ENCODE assay signal across 8 cellular contexts in the genomic region with DNA sequence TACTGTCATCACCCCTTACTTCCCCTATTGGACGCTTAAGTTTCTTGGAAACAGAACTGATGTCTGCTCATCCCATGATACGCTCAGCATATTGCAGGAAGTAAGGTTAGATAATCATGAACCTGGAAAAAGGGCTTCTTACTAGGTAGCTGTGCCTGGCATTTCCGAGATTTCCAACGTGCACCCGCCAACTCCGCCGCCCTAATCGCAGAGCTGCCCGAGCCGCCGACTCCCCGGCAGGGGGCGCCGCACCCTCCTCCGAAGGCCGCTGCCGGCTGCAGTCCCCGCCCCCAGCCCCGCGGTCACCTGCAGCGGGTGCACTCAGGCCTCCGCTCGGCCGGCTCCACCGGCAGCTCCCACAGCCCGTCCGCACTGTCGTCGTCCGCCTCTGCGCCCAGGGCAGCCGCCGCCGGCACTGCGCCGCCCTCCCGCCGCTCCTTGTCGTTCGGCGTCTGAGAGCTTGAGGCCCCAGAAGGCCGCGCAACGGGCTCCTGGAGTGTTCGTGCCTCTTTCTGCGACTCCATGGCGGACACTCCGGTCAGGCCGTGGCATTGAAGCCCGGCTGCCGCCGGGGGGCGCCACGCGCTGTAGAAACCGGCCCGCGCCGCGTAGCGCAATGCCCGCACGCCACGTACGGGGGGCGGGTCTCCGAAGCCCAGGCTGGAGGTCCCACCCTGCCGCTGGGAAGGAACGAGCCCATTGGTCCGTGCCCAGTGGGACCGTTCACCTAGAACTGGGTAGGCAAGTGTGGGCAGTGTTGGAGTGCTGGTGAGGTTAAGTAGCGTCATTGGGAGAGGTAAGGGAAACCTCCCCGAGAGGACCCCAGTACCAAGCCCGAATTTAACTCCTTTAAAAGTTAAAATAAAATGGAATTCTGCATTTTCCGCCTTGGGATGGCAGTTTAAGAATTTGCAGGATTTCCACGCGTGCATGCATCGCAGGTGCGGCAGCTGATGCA. TPM values are rescaled to one million over a fixed set of nuclear protein-coding genes. Genes with fewer than 3 reads are reported as not detected.
A peak's percentile ranks its signal among the peaks of the same experiment; 100 is the strongest.
DNase-seq lines count a peak whose midpoint lies in the region; ATAC-seq, FAIRE-seq and TF ChIP-seq lines count a peak whose summit lies in the region.

A gene with protein sequence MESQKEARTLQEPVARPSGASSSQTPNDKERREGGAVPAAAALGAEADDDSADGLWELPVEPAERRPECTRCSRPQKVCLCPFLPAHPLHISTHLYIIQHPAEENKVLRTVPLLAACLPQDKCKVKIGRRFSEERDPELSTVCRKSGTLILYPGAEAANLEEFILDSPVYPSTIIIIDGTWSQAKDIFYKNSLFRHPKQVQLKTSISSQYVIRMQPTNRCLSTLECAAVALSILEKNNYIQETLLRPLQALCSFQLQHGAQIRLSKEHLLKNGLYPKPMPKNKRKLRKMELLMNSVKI (minus strand): TSS at position 560 of the 958 bp plus-strand sequence. CDS start 36 bp downstream, at position 524.

- no peaks in the 10 kb centered on the region for H3K9me1 ChIP-seq in keratinocyte (ENCODE audit: control insufficient read depth, extremely low read depth, insufficient read depth, low read length)

- H3K27me3 ChIP-seq in keratinocyte (ENCODE audit: control insufficient read depth, extremely low read depth, insufficient read depth, low read length): no peaks in the 10 kb centered on the region

- TF ChIP-seq CTCF in keratinocyte (optimal IDR thresholded peaks at IDR 0.05 in 1 of 3, IDR thresholded peaks at IDR 0.05 in 1 of 3, conservative IDR thresholded peaks at IDR 0.05 in 1 of 3; ENCODE audit: extremely low read depth in 1 of 3, insufficient read depth in 2 of 3, low read length in 3 of 3): peak; percentile 62 to 96 (median 80)

- dilution Hi-C loops in keratinocyte (cut with MboI; ENCODE audit: extremely low pct_ligation_motif_present, low sequenced_read_pairs): no loop called here

- peak; percentile 83 for FAIRE-seq in keratinocyte (lab: Jason Lieb, UNC)

- peak; percentile 92 for ATAC-seq in GM19035 (IDR thresholded peaks at IDR 0.05; ENCODE audit: unreplicated experiment)
- ATAC-seq in HG03342 (IDR thresholded peaks at IDR 0.05; ENCODE audit: unreplicated experiment): peak; percentile 96

- DNase-seq in Ammon's horn (ENCODE audit: low spot score) (peak; percentile 96), NCI-H345 (lab: John Stamatoyannopoulos, UW) (peak; percentile 95), cerebellar cortex (ENCODE audit: low spot score) (peak; percentile 95), keratinocyte (ENCODE audit: low read depth, low spot score) (peak; percentile 38)
- DNase-seq in activated CD4-positive, CD25-positive, alpha-beta regulatory T cell treated with anti-CD3 and anti-CD28 coated beads, Interleukin-2, amount 50 U/mL, for 16 hours (ENCODE audit: low read depth, low spot score): peak; percentile 73
- peak; percentile 86 to 90 (median 89) for DNase-seq in stimulated activated CD4-positive, alpha-beta T cell treated with anti-CD3 and anti-CD28 coated beads, Interleukin-12 subunit alpha, Interleukin-12 subunit beta, amount 100 ng/mL, for 48 hours (ENCODE audit: low read depth in 2 of 3, low spot score in 1 of 3)

- peak within 1 kb of the TSS; percentile 79 for H3K4me2 ChIP-seq in keratinocyte (ENCODE audit: control insufficient read depth, extremely low read depth, insufficient read depth, low read depth, low read length)

- no peaks in the 10 kb centered on the region for H3K9me3 ChIP-seq in keratinocyte (ENCODE audit: control insufficient read depth, low read depth, low read length)

- peak within 1 kb of the TSS; percentile 91 for H2AFZ ChIP-seq in keratinocyte (ENCODE audit: control insufficient read depth, low read length)

- H3K27ac ChIP-seq in keratinocyte (ENCODE audit: control insufficient read depth, insufficient read depth, low read length): peak within 1 kb of the TSS; percentile 58

- peak within 1 kb of the TSS; percentile 62 to 70 (median 69) for H3K4me3 ChIP-seq in keratinocyte (ENCODE audit: control insufficient read depth in 2 of 3, extremely low read depth in 1 of 3, insufficient read depth in 2 of 3, low read depth in 1 of 3, low read length in 3 of 3)

- H3K9ac ChIP-seq in keratinocyte (ENCODE audit: control insufficient read depth, extremely low read depth, insufficient read depth, low read length): peak within 1 kb of the TSS; percentile 68

- no peaks in the 10 kb centered on the region for H3K79me2 ChIP-seq in keratinocyte (ENCODE audit: control insufficient read depth, insufficient read depth, low read length)

- H3K4me1 ChIP-seq in keratinocyte (ENCODE audit: control insufficient read depth, extremely low read depth, insufficient read depth, low read length): peaks cover 28% of the 10 kb centered on the region

- no peaks in the 10 kb centered on the region for H4K20me1 ChIP-seq in keratinocyte (ENCODE audit: control insufficient read depth, extremely low read depth, insufficient read depth, low read length)

- no peaks in the 10 kb centered on the region for H3K36me3 ChIP-seq in keratinocyte (ENCODE audit: control insufficient read depth in 2 of 2, extremely low read depth in 1 of 2, insufficient read depth in 2 of 2, low read length in 2 of 2)

RNA-seq across cellular contexts. Expression of the gene that starts here (rescaled TPM):
- polyA plus RNA-seq in keratinocyte: 2.2 to 2.9 TPM (median 2.5 TPM) in 3 replicates
- 1.4 TPM for polyA plus RNA-seq in keratinocyte (2011; ENCODE audit: low read depth)
- polyA plus RNA-seq in keratinocyte (2011; cell fraction: cytosol; rRNA removed): 2.9 and 3.0 TPM in 2 replicates
- 2.2 TPM in 2 replicates for polyA plus RNA-seq in keratinocyte (2011; cell fraction: nucleus; rRNA removed)
- 0.93 and 2.4 TPM in 2 replicates for polyA plus RNA-seq in keratinocyte (2012; ENCODE audit: low replicate concordance)
- polyA minus RNA-seq in keratinocyte: 2.5 to 3.6 TPM (median 3.2 TPM) in 3 replicates
- 6.3 TPM for polyA minus RNA-seq in keratinocyte (2011; cell fraction: cytosol; rRNA and poly(A)+ RNA removed)
- 3.3 and 5.4 TPM in 2 replicates for polyA minus RNA-seq in keratinocyte (2011; cell fraction: nucleus; rRNA and poly(A)+ RNA removed)

Comparison
In these comparisons a context has a peak if more than half of its experiments do, and no peak if none do; other contexts are left out.
1. Peak in every context shown above with its lines: DNase-seq, ATAC-seq, H3K4me3 ChIP-seq and H3K27ac ChIP-seq.
2. DNase-seq: peak in every context shown above with its lines; median percentile 96 in Ammon's horn; 95 in NCI-H345; 95 in cerebellar cortex; 89 in stimulated activated CD4-positive, alpha-beta T cell treated with anti-CD3 and anti-CD28 coated beads, Interleukin-12 subunit alpha, Interleukin-12 subunit beta, amount 100 ng/mL, for 48 hours; 73 in activated CD4-positive, CD25-positive, alpha-beta regulatory T cell treated with anti-CD3 and anti-CD28 coated beads, Interleukin-2, amount 50 U/mL, for 16 hours; 38 in keratinocyte.